ENCODE assay signal across 8 cellular contexts in genomic region chr2:181104512-181105121, GRCh38.
DNase-seq lines count a peak whose midpoint lies in the region; ATAC-seq and TF ChIP-seq lines count a peak whose summit lies in the region.

No MANE protein-coding gene starts in this region.

- H3K4me2 ChIP-seq in neural progenitor cell: no peak overlapping the region

- H2AFZ ChIP-seq in neural progenitor cell (replicated peaks): peak overlapping the region; percentile 52

- CTCF ChIA-PET in activated naive CD4-positive, alpha-beta T cell treated with anti-CD3 and anti-CD28 coated beads, Interleukin-2, amount 10 ng/mL, durations not matched to agents 7 days and 5 days (lab: Charles Lee): interaction anchor here (0.6 to 4.4 kb wide), 30 partner anchors 9 to 610 kb away, joined by 3 to 105 read pairs (median 5); partner anchors contain the start of gene ITGA4

- H3K4me1 ChIP-seq in right atrium auricular region (no peaks in the 10 kb centered on the region), right cardiac atrium (ENCODE audit: control insufficient read depth, insufficient read depth, low read length) (no peaks in the 10 kb centered on the region), neural progenitor cell (peaks cover 13% of the 10 kb centered on the region)

- H3K9me3 ChIP-seq in right atrium auricular region (no peaks in the 10 kb centered on the region), right cardiac atrium (ENCODE audit: control insufficient read depth, low read length) (no peaks in the 10 kb centered on the region), neural progenitor cell (ENCODE audit: low read depth) (no peaks in the 10 kb centered on the region)

- H3K36me3 ChIP-seq in right atrium auricular region (no peaks in the 10 kb centered on the region), neural progenitor cell (no peaks in the 10 kb centered on the region)

- H3K36me3 Mint-ChIP-seq in neural progenitor cell: no peaks in the 10 kb centered on the region
- H3K36me3 Mint-ChIP-seq in activated naive CD4-positive, alpha-beta T cell treated with anti-CD3 and anti-CD28 coated beads, Interleukin-2, amount 10 ng/mL, durations not matched to agents 7 days and 5 days: peaks cover 10% of the 10 kb centered on the region

- H3K79me2 ChIP-seq in neural progenitor cell (ENCODE audit: low read depth): no peaks in the 10 kb centered on the region

- DNase-seq in right atrium auricular region (ENCODE audit: low spot score) (no peak), right cardiac atrium (no peak), MV-4-11 (lab: John Stamatoyannopoulos, UW) (peak; percentile 54), SKM-1 (lab: John Stamatoyannopoulos, UW; ENCODE audit: unreplicated experiment) (peak; percentile 35), epithelial cell of esophagus (ENCODE audit: low read depth) (peak; percentile 63), neural progenitor cell (ENCODE audit: low spot score) (peak; percentile 66)
- DNase-seq in activated naive CD4-positive, alpha-beta T cell treated with anti-CD3 and anti-CD28 coated beads, Interleukin-2, amount 10 ng/mL, durations not matched to agents 7 days and 5 days: no peak

- H3K27ac ChIP-seq in right atrium auricular region (no peak overlapping the region), right cardiac atrium (ENCODE audit: low read length) (no peak overlapping the region), neural progenitor cell (no peak overlapping the region)

- H3K9ac ChIP-seq in neural progenitor cell: no peak overlapping the region

- H3K4me1 Mint-ChIP-seq in neural progenitor cell: peaks cover 14% of the 10 kb centered on the region
- peaks cover 46% of the 10 kb centered on the region for H3K4me1 Mint-ChIP-seq in activated naive CD4-positive, alpha-beta T cell treated with anti-CD3 and anti-CD28 coated beads, Interleukin-2, amount 10 ng/mL, durations not matched to agents 7 days and 5 days

- H3K27me3 ChIP-seq in right atrium auricular region (no peaks in the 10 kb centered on the region), right cardiac atrium (ENCODE audit: control insufficient read depth, insufficient read depth) (peaks cover 4% of the 10 kb centered on the region), neural progenitor cell (no peaks in the 10 kb centered on the region)

- H4K20me1 ChIP-seq in neural progenitor cell (ENCODE audit: low read depth): no peaks in the 10 kb centered on the region

- WGBS in right cardiac atrium: 44% methylated on average over 7 of the region's 7 CpGs

- no peaks in the 10 kb centered on the region for H3K9me3 Mint-ChIP-seq in neural progenitor cell
- H3K9me3 Mint-ChIP-seq in activated naive CD4-positive, alpha-beta T cell treated with anti-CD3 and anti-CD28 coated beads, Interleukin-2, amount 10 ng/mL, durations not matched to agents 7 days and 5 days: peaks cover 1% of the 10 kb centered on the region

- no peak overlapping the region for H3K27ac Mint-ChIP-seq in neural progenitor cell
- H3K27ac Mint-ChIP-seq in activated naive CD4-positive, alpha-beta T cell treated with anti-CD3 and anti-CD28 coated beads, Interleukin-2, amount 10 ng/mL, durations not matched to agents 7 days and 5 days: no peak overlapping the region

- H3K4me3 ChIP-seq in right atrium auricular region: no peak overlapping the region
- H3K4me3 ChIP-seq in right cardiac atrium (ENCODE audit: low read length): no peak overlapping the region
- no peak overlapping the region for H3K4me3 ChIP-seq in epithelial cell of esophagus (ENCODE audit: low read length)
- H3K4me3 ChIP-seq in neural progenitor cell: no peak overlapping the region

- intact Hi-C loops in right cardiac atrium (cut with DNase I): loop anchor here in 2 of 4 donors (10.0 kb wide), 1 partner anchor 610 kb away; no protein-coding TSS in a partner anchor

- H3K4me3 Mint-ChIP-seq in neural progenitor cell: no peak overlapping the region
- no peak overlapping the region for H3K4me3 Mint-ChIP-seq in activated naive CD4-positive, alpha-beta T cell treated with anti-CD3 and anti-CD28 coated beads, Interleukin-2, amount 10 ng/mL, durations not matched to agents 7 days and 5 days

- TF ChIP-seq CTCF in right atrium auricular region (IDR thresholded peaks at IDR 0.05): peak; percentile 8 to 67
- TF ChIP-seq CTCF in epithelial cell of esophagus (IDR thresholded peaks at IDR 0.05; ENCODE audit: insufficient read depth, low read depth, low read length, missing control alignments): peak; percentile 73
- peak; percentile 91 for TF ChIP-seq CTCF in neural progenitor cell (IDR thresholded peaks at IDR 0.05)

- no peaks in the 10 kb centered on the region for H3K27me3 Mint-ChIP-seq in neural progenitor cell (ENCODE audit: insufficient read depth, low read depth)
- H3K27me3 Mint-ChIP-seq in activated naive CD4-positive, alpha-beta T cell treated with anti-CD3 and anti-CD28 coated beads, Interleukin-2, amount 10 ng/mL, durations not matched to agents 7 days and 5 days: peaks cover 6% of the 10 kb centered on the region

- H3F3A ChIP-seq in neural progenitor cell (ENCODE audit: low read depth): no peaks in the 10 kb centered on the region

- ATAC-seq in right cardiac atrium (no peak), HG03159 (IDR thresholded peaks at IDR 0.05; ENCODE audit: unreplicated experiment) (no peak)

Comparison
In these comparisons a context has a peak if more than half of its experiments do, and no peak if none do; other contexts are left out.
1. DNase-seq: peak in MV-4-11 (single experiment), SKM-1 (single experiment), epithelial cell of esophagus (single experiment) and neural progenitor cell (single experiment); none in right atrium auricular region (single experiment), right cardiac atrium (0 of 3) and activated naive CD4-positive, alpha-beta T cell treated with anti-CD3 and anti-CD28 coated beads, Interleukin-2, amount 10 ng/mL, durations not matched to agents 7 days and 5 days (single experiment).
2. CTCF ChIP-seq: peak in every context shown above with its lines; median percentile 91 in neural progenitor cell; 73 in epithelial cell of esophagus; 38 in right atrium auricular region.